Comparison of ENCODE assay signal across 2 cellular contexts in the genomic region with DNA sequence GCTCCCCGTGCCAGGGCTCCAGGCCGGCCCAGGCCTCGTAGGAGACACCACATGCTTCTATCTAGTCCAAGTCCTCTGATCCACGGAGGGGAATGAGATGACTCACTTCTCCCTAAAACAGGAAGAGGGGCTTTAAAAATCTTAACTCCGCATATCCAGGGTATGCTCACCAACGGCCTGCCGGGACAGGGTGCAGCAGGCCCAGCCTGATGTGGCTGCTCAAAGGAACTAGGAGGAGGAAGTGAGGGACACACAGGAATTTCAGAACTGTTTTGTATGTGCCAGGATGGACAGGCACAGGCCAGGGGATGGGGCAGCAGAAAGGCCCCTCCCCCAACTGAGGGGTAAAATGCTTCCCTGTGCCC.
TF ChIP-seq lines count a peak whose summit lies in the region.

No MANE protein-coding gene starts in this region.

TF ChIP-seq in H1, 55 proteins besides CTCF, POLR2A, EP300 and RAD21:
- TF ChIP-seq MAFK (IDR thresholded peaks at IDR 0.05; ENCODE audit: low read depth, low read length) (no peak), HDAC2 (IDR thresholded peaks at IDR 0.05; ENCODE audit: borderline replicate concordance in 1 of 2, low read depth in 2 of 2, low read length in 2 of 2) (no peak), KDM1A (IDR thresholded peaks at IDR 0.05; ENCODE audit: borderline replicate concordance, low read length) (no peak), SP1 (IDR thresholded peaks at IDR 0.05; ENCODE audit: low read depth, low read length) (no peak), TEAD4 (IDR thresholded peaks at IDR 0.05; ENCODE audit: low read depth, low read length) (no peak), EZH2 (IDR thresholded peaks at IDR 0.05; ENCODE audit: low read depth, low read length, severe bottlenecking) (no peak), YY1 (IDR thresholded peaks at IDR 0.05; ENCODE audit: low read depth, low read length) (no peak), RNF2 (IDR thresholded peaks at IDR 0.05; ENCODE audit: borderline replicate concordance, low read depth, low read length, missing control alignments, poor library complexity, severe bottlenecking) (no peak), EGR1 (IDR thresholded peaks at IDR 0.05; ENCODE audit: borderline replicate concordance, low read depth, low read length) (no peak), POU5F1 (IDR thresholded peaks at IDR 0.05; ENCODE audit: low read depth, low read length) (no peak), KDM5A (IDR thresholded peaks at IDR 0.05; ENCODE audit: low read length) (no peak), CBX8 (IDR thresholded peaks at IDR 0.05; ENCODE audit: borderline replicate concordance, low read depth, low read length) (no peak), BCL11A (IDR thresholded peaks at IDR 0.05; ENCODE audit: low read depth in 2 of 2, low read length in 2 of 2) (no peak), JUN (IDR thresholded peaks at IDR 0.05; ENCODE audit: low read depth, low read length) (no peak)
- TF ChIP-seq, protein P1, sequence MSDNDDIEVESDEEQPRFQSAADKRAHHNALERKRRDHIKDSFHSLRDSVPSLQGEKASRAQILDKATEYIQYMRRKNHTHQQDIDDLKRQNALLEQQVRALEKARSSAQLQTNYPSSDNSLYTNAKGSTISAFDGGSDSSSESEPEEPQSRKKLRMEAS (IDR thresholded peaks at IDR 0.05), result no peak
- TF ChIP-seq, protein P2, sequence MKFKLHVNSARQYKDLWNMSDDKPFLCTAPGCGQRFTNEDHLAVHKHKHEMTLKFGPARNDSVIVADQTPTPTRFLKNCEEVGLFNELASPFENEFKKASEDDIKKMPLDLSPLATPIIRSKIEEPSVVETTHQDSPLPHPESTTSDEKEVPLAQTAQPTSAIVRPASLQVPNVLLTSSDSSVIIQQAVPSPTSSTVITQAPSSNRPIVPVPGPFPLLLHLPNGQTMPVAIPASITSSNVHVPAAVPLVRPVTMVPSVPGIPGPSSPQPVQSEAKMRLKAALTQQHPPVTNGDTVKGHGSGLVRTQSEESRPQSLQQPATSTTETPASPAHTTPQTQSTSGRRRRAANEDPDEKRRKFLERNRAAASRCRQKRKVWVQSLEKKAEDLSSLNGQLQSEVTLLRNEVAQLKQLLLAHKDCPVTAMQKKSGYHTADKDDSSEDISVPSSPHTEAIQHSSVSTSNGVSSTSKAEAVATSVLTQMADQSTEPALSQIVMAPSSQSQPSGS (IDR thresholded peaks at IDR 0.05; ENCODE audit: low read length), result no peak

TF ChIP-seq in HEK293T, 16 proteins besides CTCF, POLR2A, EP300 and RAD21:
- TF ChIP-seq SP1 (IDR thresholded peaks at IDR 0.05) (no peak), ARNT (IDR thresholded peaks at IDR 0.05) (no peak), LEF1 (IDR thresholded peaks at IDR 0.05; ENCODE audit: borderline replicate concordance) (no peak), HDGF (IDR thresholded peaks at IDR 0.05; ENCODE audit: borderline replicate concordance) (no peak), NFRKB (IDR thresholded peaks at IDR 0.05) (no peak)
- TF ChIP-seq, protein P3, sequence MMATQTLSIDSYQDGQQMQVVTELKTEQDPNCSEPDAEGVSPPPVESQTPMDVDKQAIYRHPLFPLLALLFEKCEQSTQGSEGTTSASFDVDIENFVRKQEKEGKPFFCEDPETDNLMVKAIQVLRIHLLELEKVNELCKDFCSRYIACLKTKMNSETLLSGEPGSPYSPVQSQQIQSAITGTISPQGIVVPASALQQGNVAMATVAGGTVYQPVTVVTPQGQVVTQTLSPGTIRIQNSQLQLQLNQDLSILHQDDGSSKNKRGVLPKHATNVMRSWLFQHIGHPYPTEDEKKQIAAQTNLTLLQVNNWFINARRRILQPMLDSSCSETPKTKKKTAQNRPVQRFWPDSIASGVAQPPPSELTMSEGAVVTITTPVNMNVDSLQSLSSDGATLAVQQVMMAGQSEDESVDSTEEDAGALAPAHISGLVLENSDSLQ (IDR thresholded peaks at IDR 0.05), result no peak
TF ChIP-seq in HEK293T: peak in this region for 0.
